In genomic region chr4:147408189-147408588, GRCh38 we compare ENCODE assay signal across 20 cellular contexts.
"Had no signal": no experiment of that assay in that cellular context is flagged by ENCODE, and none has a peak within 500 bp of the region (broad histone marks: within the 10 kb centered on the region; RNA-seq: fewer than 3 reads in every experiment).

No MANE protein-coding gene starts in this region.

- ATAC-seq: activated CD8-positive, alpha-beta T cell treated with anti-CD3 and anti-CD28 coated beads for 36 hours; activated T-helper 17 cell treated with anti-CD3 and anti-CD28 coated beads, Interleukin-2, amount 50 U/mL, for 72 hours; esophagus mucosa; left colon had no signal

- H3K4me1 ChIP-seq: sigmoid colon had no signal

- H3K4me3 ChIP-seq: sigmoid colon, tibial nerve had no signal

- H3K27ac ChIP-seq: sigmoid colon had no signal

- H3K36me3 ChIP-seq: sigmoid colon, tibial nerve had no signal

- DNase-seq: activated CD4-positive, alpha-beta T cell treated with anti-CD3 and anti-CD28 coated beads, Interleukin-2, amount 10 ng/mL, durations not matched to agents 24 days and 14 days; activated CD8-positive, alpha-beta T cell treated with anti-CD3 and anti-CD28 coated beads for 36 hours; activated naive CD4-positive, alpha-beta T cell; activated naive CD8-positive, alpha-beta T cell treated with anti-CD3 and anti-CD28 coated beads, Interleukin-2, amount 10 ng/mL, durations not matched to agents 7 days and 5 days; activated T-cell treated with anti-CD3 and anti-CD28 coated beads, Interleukin-2, amount 50 U/mL, for 1 hour; effector CD8-positive, alpha-beta T cell; hippocampal formation; left colon; midbrain; nucleus accumbens; sigmoid colon; stimulated activated CD4-positive, alpha-beta T cell treated with anti-CD3 and anti-CD28 coated beads, Interleukin-12 subunit alpha, Interleukin-12 subunit beta, amount 100 ng/mL, for 4 hours; stimulated activated CD4-positive, alpha-beta T cell treated with anti-CD3 and anti-CD28 coated beads, Interleukin-1b, Interleukin-23, amount 100 ng/mL, for 48 hours; stimulated activated CD8-positive, alpha-beta memory T cell treated with anti-CD3 and anti-CD28 coated beads, Interleukin-4, amount 100 ng/mL, for 48 hours; stimulated activated naive CD4-positive, alpha-beta T cell; substantia nigra; T1000 had no signal

- H3K27me3 ChIP-seq: sigmoid colon, tibial nerve had no signal

- H3K9me3 ChIP-seq: sigmoid colon had no signal
